Comparison of ENCODE assay signal across 27 cellular contexts in genomic region chr11:96309643-96310017, GRCh38. TPM values are rescaled to one million over a fixed set of nuclear protein-coding genes. Genes with fewer than 3 reads are reported as not detected.
DNase-seq lines count a peak whose midpoint lies in the region; ATAC-seq and TF ChIP-seq lines count a peak whose summit lies in the region.
"Had no signal": no experiment of that assay in that cellular context is flagged by ENCODE, and none has a peak within 500 bp of the region (broad histone marks: within the 10 kb centered on the region; RNA-seq: fewer than 3 reads in every experiment).

No MANE protein-coding gene starts in this region.

- ATAC-seq in T-helper 17 cell, result no peak
- ATAC-seq: gastroesophageal sphincter had no signal

- TF ChIP-seq CTCF in esophagus squamous epithelium (IDR thresholded peaks at IDR 0.05) (no peak), tibial artery (IDR thresholded peaks at IDR 0.05) (no peak)

- peak overlapping the region; percentile 61 for H3K27ac Mint-ChIP-seq in activated T-cell treated with anti-CD3 and anti-CD28 coated beads, Interleukin-2, amount 50 U/mL, for 24 hours
- H3K27ac Mint-ChIP-seq in T-helper 17 cell, result peak overlapping the region; percentile 45
- H3K27ac Mint-ChIP-seq: T-helper 1 cell treated with Interleukin-12 subunit alpha and Interleukin-12 subunit beta and Interleukin-4 antibody, amounts not matched to agents 30 μg/mL and 1 μg/mL, for 36 hours had no signal

- TF ChIP-seq POLR2A in esophagus squamous epithelium (IDR thresholded peaks at IDR 0.05), result no peak

- H3K4me3 Mint-ChIP-seq in activated T-cell treated with anti-CD3 and anti-CD28 coated beads, Interleukin-2, amount 50 U/mL, for 24 hours, result no peak overlapping the region
- no peak overlapping the region for H3K4me3 Mint-ChIP-seq in T-helper 17 cell
- H3K4me3 Mint-ChIP-seq: T-helper 1 cell treated with Interleukin-12 subunit alpha and Interleukin-12 subunit beta and Interleukin-4 antibody, amounts not matched to agents 30 μg/mL and 1 μg/mL, for 36 hours had no signal

- H3K36me3 ChIP-seq in esophagus squamous epithelium, result no peaks in the 10 kb centered on the region
- H3K36me3 ChIP-seq in tibial artery, result no peaks in the 10 kb centered on the region
- H3K36me3 ChIP-seq: BLaER1, gastroesophageal sphincter, sigmoid colon, tibial nerve had no signal

- peaks cover 61% of the 10 kb centered on the region for H3K36me3 Mint-ChIP-seq in activated T-cell treated with anti-CD3 and anti-CD28 coated beads, Interleukin-2, amount 50 U/mL, for 24 hours (ENCODE audit: low read depth)
- H3K36me3 Mint-ChIP-seq in T-helper 17 cell (ENCODE audit: low read depth), result no peaks in the 10 kb centered on the region

- no peaks in the 10 kb centered on the region for H3K9me3 Mint-ChIP-seq in activated T-cell treated with anti-CD3 and anti-CD28 coated beads, Interleukin-2, amount 50 U/mL, for 24 hours
- H3K9me3 Mint-ChIP-seq: naive B cell; T-helper 1 cell treated with Interleukin-12 subunit alpha and Interleukin-12 subunit beta and Interleukin-4 antibody, amounts not matched to agents 30 μg/mL and 1 μg/mL, for 36 hours had no signal

- H3K27me3 Mint-ChIP-seq in activated T-cell treated with anti-CD3 and anti-CD28 coated beads, Interleukin-2, amount 50 U/mL, for 24 hours, result no peaks in the 10 kb centered on the region
- H3K27me3 Mint-ChIP-seq in T-helper 17 cell, result no peaks in the 10 kb centered on the region
- H3K27me3 Mint-ChIP-seq: naive B cell had no signal

- intact Hi-C loops in esophagus squamous epithelium (cut with DNase I) (no loop called here), tibial artery (cut with DNase I; ENCODE audit: low total_unique reads) (loop anchor here (5.0 kb wide), 1 partner anchor 33 kb away; the partner anchor contains the start of gene MAML2), posterior cingulate gyrus (cut with DNase I) (no loop called here)

- H3K9me3 ChIP-seq in T-helper 17 cell (ENCODE audit: control insufficient read depth, low read length, poor library complexity, severe bottlenecking) (no peaks in the 10 kb centered on the region), esophagus squamous epithelium (no peaks in the 10 kb centered on the region), tibial artery (no peaks in the 10 kb centered on the region)
- H3K9me3 ChIP-seq: BLaER1, gastroesophageal sphincter, sigmoid colon, tibial nerve had no signal

- 88 to 92% methylated on average over 5 of the region's 5 CpGs for WGBS in esophagus squamous epithelium, 2 donors

- H3K4me1 ChIP-seq in esophagus squamous epithelium, result peaks cover 42 to 96% (median 54%) of the 10 kb centered on the region in 3 donors
- H3K4me1 ChIP-seq in tibial artery, result peaks cover 0 to 88% (median 46%) of the 10 kb centered on the region in 4 donors

- H3K27me3 ChIP-seq in esophagus squamous epithelium, result no peaks in the 10 kb centered on the region
- no peaks in the 10 kb centered on the region for H3K27me3 ChIP-seq in tibial artery
- H3K27me3 ChIP-seq: BLaER1, dorsolateral prefrontal cortex, gastroesophageal sphincter, sigmoid colon, tibial nerve had no signal

- H3K27ac ChIP-seq in esophagus squamous epithelium (peak overlapping the region in 3 of 4 donors; percentile 26 to 85 (median 65)), tibial artery (peak overlapping the region; percentile 3 to 18)
- H3K27ac ChIP-seq: BLaER1, parathyroid adenoma had no signal

- H3K4me3 ChIP-seq in esophagus squamous epithelium (no peak overlapping the region), tibial artery (no peak overlapping the region)
- H3K4me3 ChIP-seq: BLaER1, dorsolateral prefrontal cortex, gastroesophageal sphincter, sigmoid colon, tibial nerve had no signal

- no peak for DNase-seq in activated T-cell treated with anti-CD3 and anti-CD28 coated beads, Interleukin-2, amount 50 U/mL, for 24 hours
- no peak for DNase-seq in activated T-cell treated with anti-CD3 and anti-CD28 coated beads, Interleukin-2, amount 50 U/mL, for 48 hours
- DNase-seq in T-helper 17 cell (no peak), esophagus squamous epithelium (lab: John Stamatoyannopoulos, UW) (no peak), tibial artery (no peak), hypothalamus (lab: John Stamatoyannopoulos, UW) (no peak), posterior cingulate gyrus (no peak)
- DNase-seq in stimulated activated CD4-positive, alpha-beta T cell treated with anti-CD3 and anti-CD28 coated beads, Interleukin-2, amount 100 ng/mL, for 24 hours, result no peak
- DNase-seq: 8988T; activated CD8-positive, alpha-beta memory T cell treated with anti-CD3 and anti-CD28 coated beads, Interleukin-2, amount 50 U/mL, for 48 hours; activated gamma-delta T cell treated with Interleukin-2 at 50 U/mL for 16 hours; amygdala; central memory CD4-positive, alpha-beta T cell; dorsolateral prefrontal cortex; naive B cell; NCI-H146; NCI-H2171; NCI-H526 treated with DMSO at 0.1 percent for 48 hours; SIG-M5; sigmoid colon; stimulated activated CD4-positive, alpha-beta T cell treated with anti-CD3 and anti-CD28 coated beads, Interleukin-1b, Interleukin-23, amount 100 ng/mL, for 48 hours; stimulated activated naive CD4-positive, alpha-beta T cell treated with Interleukin-2 at 50 U/mL for 16 hours had no signal

- peaks cover 84% of the 10 kb centered on the region for H3K4me1 Mint-ChIP-seq in activated T-cell treated with anti-CD3 and anti-CD28 coated beads, Interleukin-2, amount 50 U/mL, for 24 hours (ENCODE audit: low read depth)
- peaks cover 25% of the 10 kb centered on the region for H3K4me1 Mint-ChIP-seq in T-helper 17 cell

RNA-seq across cellular contexts. Expression of gene MAML2, which starts 33.4 kb away (rescaled TPM):
- total RNA-seq in T-helper 17 cell (10 to 100 TPM; 29.2 to 34.9 TPM), esophagus squamous epithelium (10 to 100 TPM in 1 of 4 donors, 1 to 10 TPM in 3; 4.7 to 21.7 (median 7.3) TPM)
